Comparison of ENCODE assay signal across 8 cellular contexts in the genomic region with DNA sequence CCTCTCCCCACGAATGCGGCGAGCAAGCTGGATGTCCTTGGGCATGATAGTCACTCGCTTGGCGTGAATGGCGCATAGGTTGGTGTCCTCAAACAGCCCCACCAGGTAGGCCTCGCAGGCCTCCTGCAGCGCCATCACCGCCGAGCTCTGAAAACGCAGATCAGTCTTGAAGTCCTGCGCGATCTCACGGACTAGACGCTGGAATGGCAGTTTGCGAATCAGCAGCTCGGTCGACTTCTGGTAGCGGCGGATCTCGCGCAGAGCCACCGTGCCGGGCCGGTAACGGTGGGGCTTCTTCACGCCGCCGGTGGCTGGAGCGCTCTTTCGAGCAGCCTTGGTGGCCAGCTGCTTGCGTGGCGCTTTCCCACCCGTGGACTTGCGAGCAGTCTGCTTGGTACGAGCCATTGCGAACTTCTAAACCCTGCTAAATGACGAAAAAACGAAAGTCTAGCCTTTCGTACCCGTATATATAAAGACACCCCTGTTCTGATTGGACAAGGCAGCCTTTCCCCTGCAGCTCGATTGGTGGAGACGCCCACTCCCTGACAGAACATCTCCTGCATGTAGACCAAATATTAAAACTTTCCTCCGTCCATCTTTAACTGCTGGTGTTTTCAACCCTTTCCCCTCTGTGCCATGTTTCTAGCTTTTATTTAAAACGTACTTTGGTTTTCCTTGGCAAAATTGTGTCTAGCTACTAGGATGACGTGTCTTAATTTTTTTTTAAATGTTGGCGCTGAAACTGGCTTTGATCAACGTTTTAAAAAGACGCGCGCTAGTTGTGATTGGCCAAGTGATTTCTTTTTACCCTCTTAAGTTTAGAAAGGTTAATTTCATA.
DNase-seq lines count a peak whose midpoint lies in the region; ATAC-seq lines count a peak whose summit lies in the region.

No MANE protein-coding gene starts in this region.

- H3K4me3 ChIP-seq in endocrine pancreas (ENCODE audit: control insufficient read depth, insufficient read depth, low read length) (peak overlapping the region; percentile 79), mesenchymal stem cell (ENCODE audit: insufficient read depth in 1 of 2, low read depth in 1 of 2, low read length in 2 of 2) (peak overlapping the region; percentile 71 to 82)

- peak overlapping the region; percentile 99 for H3K4me3 Mint-ChIP-seq in activated CD8-positive, alpha-beta T cell treated with anti-CD3 and anti-CD28 coated beads, Interleukin-2, amount 10 ng/mL, durations not matched to agents 7 days and 5 days
- peak overlapping the region; percentile 89 for H3K4me3 Mint-ChIP-seq in stimulated activated effector memory CD8-positive, alpha-beta T cell treated with anti-CD3 and anti-CD28 coated beads, Interleukin-12 subunit alpha, Interleukin-12 subunit beta, amount 100 ng/mL, for 72 hours

- peaks cover 46% of the 10 kb centered on the region for H3K36me3 Mint-ChIP-seq in activated CD8-positive, alpha-beta T cell treated with anti-CD3 and anti-CD28 coated beads, Interleukin-2, amount 10 ng/mL, durations not matched to agents 7 days and 5 days (ENCODE audit: low read depth)
- peaks cover 57% of the 10 kb centered on the region for H3K36me3 Mint-ChIP-seq in stimulated activated effector memory CD8-positive, alpha-beta T cell treated with anti-CD3 and anti-CD28 coated beads, Interleukin-12 subunit alpha, Interleukin-12 subunit beta, amount 100 ng/mL, for 72 hours

- H3K14ac ChIP-seq in mesenchymal stem cell (ENCODE audit: low read length in 2 of 2) = peak overlapping the region in 1 of 2 experiments; percentile 82

- no peak overlapping the region for H2BK5ac ChIP-seq in mesenchymal stem cell (ENCODE audit: low read depth, low read length, poor library complexity, severe bottlenecking)

- H3K36me3 ChIP-seq in endocrine pancreas (ENCODE audit: control insufficient read depth, insufficient read depth, low read length) (no peaks in the 10 kb centered on the region), mesenchymal stem cell (ENCODE audit: control insufficient read depth in 1 of 2, insufficient read depth in 2 of 2, low read depth in 1 of 2, low read length in 2 of 2) (no peaks in the 10 kb centered on the region)

- H3K27ac ChIP-seq in mesenchymal stem cell (ENCODE audit: low read length, poor library complexity, severe bottlenecking) = peak overlapping the region; percentile 48

- H3K9ac ChIP-seq in endocrine pancreas (ENCODE audit: control insufficient read depth, insufficient read depth, low read length) = peak overlapping the region; percentile 57
- H3K9ac ChIP-seq in mesenchymal stem cell (ENCODE audit: low read length) = peak overlapping the region; percentile 92

- no peak overlapping the region for H2AFZ ChIP-seq in mesenchymal stem cell (ENCODE audit: low read depth, low read length)

- peak overlapping the region in 1 of 2 experiments; percentile 88 for H3K18ac ChIP-seq in mesenchymal stem cell (ENCODE audit: low read depth in 1 of 2, low read length in 2 of 2)

- POLR2A ChIA-PET in activated CD8-positive, alpha-beta T cell treated with anti-CD3 and anti-CD28 coated beads, Interleukin-2, amount 10 ng/mL, durations not matched to agents 7 days and 5 days (lab: Charles Lee) = interaction anchor here (0.6 to 30.7 kb wide), 48 partner anchors 10 to 1697 kb away, joined by 3 to 2224 read pairs (median 10); a partner anchor contains a TSS

- CTCF ChIA-PET in activated CD8-positive, alpha-beta T cell treated with anti-CD3 and anti-CD28 coated beads, Interleukin-2, amount 10 ng/mL, durations not matched to agents 7 days and 5 days (lab: Charles Lee) = interaction anchor here (1.1 to 3.8 kb wide), 9 partner anchors 8 to 171 kb away, joined by 3 to 17 read pairs (median 8); a partner anchor contains a TSS

- peak overlapping the region; percentile 70 for H3K4me2 ChIP-seq in mesenchymal stem cell (ENCODE audit: low read length, poor library complexity, severe bottlenecking)

- 1% methylated on average over 48 of the region's 51 CpGs for WGBS in mesenchymal stem cell

- peak overlapping the region; percentile 93 for H3K27ac Mint-ChIP-seq in activated CD8-positive, alpha-beta T cell treated with anti-CD3 and anti-CD28 coated beads, Interleukin-2, amount 10 ng/mL, durations not matched to agents 7 days and 5 days
- H3K27ac Mint-ChIP-seq in stimulated activated effector memory CD8-positive, alpha-beta T cell treated with anti-CD3 and anti-CD28 coated beads, Interleukin-12 subunit alpha, Interleukin-12 subunit beta, amount 100 ng/mL, for 72 hours = peak overlapping the region; percentile 93

- peak overlapping the region in 1 of 2 experiments; percentile 85 for H3K4ac ChIP-seq in mesenchymal stem cell (ENCODE audit: low read depth in 1 of 2, low read length in 2 of 2)

- no peaks in the 10 kb centered on the region for H3K27me3 Mint-ChIP-seq in activated CD8-positive, alpha-beta T cell treated with anti-CD3 and anti-CD28 coated beads, Interleukin-2, amount 10 ng/mL, durations not matched to agents 7 days and 5 days (ENCODE audit: low read depth)

- H2BK12ac ChIP-seq in mesenchymal stem cell (ENCODE audit: low read length in 2 of 2) = peak overlapping the region in 1 of 2 experiments; percentile 10

- H3K27me3 ChIP-seq in endocrine pancreas (ENCODE audit: control insufficient read depth, insufficient read depth, low read length) (no peaks in the 10 kb centered on the region), mesenchymal stem cell (ENCODE audit: control insufficient read depth in 1 of 2, insufficient read depth in 1 of 2, low read length in 2 of 2) (peaks cover 0 to 5% of the 10 kb centered on the region in 2 experiments)

- no peak overlapping the region for H2BK15ac ChIP-seq in mesenchymal stem cell (ENCODE audit: low read depth, poor library complexity, severe bottlenecking)

- H2BK120ac ChIP-seq in mesenchymal stem cell (ENCODE audit: low read depth, low read length) = no peak overlapping the region

- H4K91ac ChIP-seq in mesenchymal stem cell (ENCODE audit: low read length) = no peak overlapping the region

- H3K9me3 ChIP-seq in endocrine pancreas (ENCODE audit: control insufficient read depth, low read length) (no peaks in the 10 kb centered on the region), mesenchymal stem cell (ENCODE audit: control insufficient read depth, low read length) (no peaks in the 10 kb centered on the region)

- H3K4me1 ChIP-seq in endocrine pancreas (ENCODE audit: control insufficient read depth, insufficient read depth, low read length) (no peaks in the 10 kb centered on the region), mesenchymal stem cell (ENCODE audit: control insufficient read depth, insufficient read depth, low read depth, low read length) (peaks cover 7% of the 10 kb centered on the region)

- peak overlapping the region in 1 of 2 experiments; percentile 86 for H3K23ac ChIP-seq in mesenchymal stem cell (ENCODE audit: low read length in 2 of 2)

- peak in 12 of 14 donors; percentile 27 to 93 (median 66) for DNase-seq in C1 segment of cervical spinal cord (lab: John Stamatoyannopoulos, UW)
- peak; percentile 96 for DNase-seq in NCI-H748 (lab: John Stamatoyannopoulos, UW; ENCODE audit: unreplicated experiment)
- DNase-seq in activated CD8-positive, alpha-beta T cell treated with anti-CD3 and anti-CD28 coated beads, Interleukin-2, amount 10 ng/mL, durations not matched to agents 7 days and 5 days = peak; percentile 92
- DNase-seq in mesenchymal stem cell = peak; percentile 96
- peak in 1 of 2 donors; percentile 91 for DNase-seq in stimulated activated effector memory CD8-positive, alpha-beta T cell treated with anti-CD3 and anti-CD28 coated beads, Interleukin-12 subunit alpha, Interleukin-12 subunit beta, amount 100 ng/mL, for 72 hours (ENCODE audit: low spot score in 2 of 2)

- peaks cover 50% of the 10 kb centered on the region for H3K4me1 Mint-ChIP-seq in activated CD8-positive, alpha-beta T cell treated with anti-CD3 and anti-CD28 coated beads, Interleukin-2, amount 10 ng/mL, durations not matched to agents 7 days and 5 days (ENCODE audit: low read depth)
- peaks cover 27% of the 10 kb centered on the region for H3K4me1 Mint-ChIP-seq in stimulated activated effector memory CD8-positive, alpha-beta T cell treated with anti-CD3 and anti-CD28 coated beads, Interleukin-12 subunit alpha, Interleukin-12 subunit beta, amount 100 ng/mL, for 72 hours

- ATAC-seq in GM19043 (IDR thresholded peaks at IDR 0.05; ENCODE audit: low read depth, unreplicated experiment) (peak; percentile 38), HG03457 (IDR thresholded peaks at IDR 0.05; ENCODE audit: unreplicated experiment) (peak; percentile 26)
- ATAC-seq in activated CD8-positive, alpha-beta T cell treated with anti-CD3 and anti-CD28 coated beads, Interleukin-2, amount 10 ng/mL, durations not matched to agents 7 days and 5 days = peak; percentile 43
- ATAC-seq in stimulated activated effector memory CD8-positive, alpha-beta T cell treated with anti-CD3 and anti-CD28 coated beads, Interleukin-12 subunit alpha, Interleukin-12 subunit beta, amount 100 ng/mL, for 72 hours = peak; percentile 67

- no peak overlapping the region for H2AK5ac ChIP-seq in mesenchymal stem cell (ENCODE audit: low read length, severe bottlenecking)

- H4K8ac ChIP-seq in mesenchymal stem cell (ENCODE audit: low read length) = no peak overlapping the region

- no peaks in the 10 kb centered on the region for H3K9me3 Mint-ChIP-seq in activated CD8-positive, alpha-beta T cell treated with anti-CD3 and anti-CD28 coated beads, Interleukin-2, amount 10 ng/mL, durations not matched to agents 7 days and 5 days (ENCODE audit: insufficient read depth)
- H3K9me3 Mint-ChIP-seq in stimulated activated effector memory CD8-positive, alpha-beta T cell treated with anti-CD3 and anti-CD28 coated beads, Interleukin-12 subunit alpha, Interleukin-12 subunit beta, amount 100 ng/mL, for 72 hours = no peaks in the 10 kb centered on the region

- H3K79me1 ChIP-seq in mesenchymal stem cell (replicated peaks; ENCODE audit: low read length, poor library complexity, severe bottlenecking) = peaks cover 5% of the 10 kb centered on the region
